Comparison of ENCODE assay signal across 8 cellular contexts in genomic region chr11:16946477-16947282, GRCh38.
DNase-seq lines count a peak whose midpoint lies in the region; ATAC-seq, FAIRE-seq and TF ChIP-seq lines count a peak whose summit lies in the region.

No MANE protein-coding gene starts in this region.

- no peaks in the 10 kb centered on the region for H3K4me1 ChIP-seq in right lobe of liver

- WGBS in right lobe of liver (ENCODE audit: insufficient coverage, low coverage, low lambda C conversion rate, missing lambda C conversion rate) = 49% methylated on average over 6 of the region's 6 CpGs

- intact Hi-C loops in right lobe of liver (cut with DNase I) = loop anchor here (5.0 to 10.0 kb wide), 2 partner anchors 116 to 118 kb away; no protein-coding TSS in a partner anchor

- H3K27me3 ChIP-seq in right lobe of liver = no peaks in the 10 kb centered on the region

- no peaks in the 10 kb centered on the region for H3K9me3 ChIP-seq in right lobe of liver

- FAIRE-seq in GM19239 (lab: Jason Lieb, UNC) = no peak

- peak; percentile 42 for ATAC-seq in HG03135 (IDR thresholded peaks at IDR 0.05; ENCODE audit: unreplicated experiment)
- ATAC-seq in right lobe of liver = no peak

- no peak overlapping the region for H3K27ac ChIP-seq in right lobe of liver

- DNase-seq in GM12865 (ENCODE audit: low read depth) (peak; percentile 73), GM20000 (ENCODE audit: low spot score) (peak; percentile 58), astrocyte of the hippocampus (ENCODE audit: low read depth, low spot score) (peak; percentile 73), GM19239 (ENCODE audit: insufficient read length, low spot score) (no peak), AG08395 (ENCODE audit: low spot score) (no peak), middle frontal gyrus (ENCODE audit: extremely low spot score, low spot score) (no peak), right lobe of liver (no peak)

- no peak for TF ChIP-seq CTCF in GM12865 (IDR thresholded peaks at IDR 0.05; ENCODE audit: insufficient read depth, low read depth, low read length, missing control alignments)
- no peak for TF ChIP-seq CTCF in GM20000 (IDR thresholded peaks at IDR 0.05; ENCODE audit: extremely low read depth, missing control alignments)
- TF ChIP-seq CTCF in right lobe of liver (IDR thresholded peaks at IDR 0.05) = no peak

- no peak for TF ChIP-seq POLR2A in right lobe of liver (IDR thresholded peaks at IDR 0.05)

- H3K36me3 ChIP-seq in right lobe of liver = no peaks in the 10 kb centered on the region

- H3K4me3 ChIP-seq in GM12865 (ENCODE audit: low read depth, low read length) = peak overlapping the region; percentile 2
- no peak overlapping the region for H3K4me3 ChIP-seq in right lobe of liver

Comparison
In these comparisons a context has a peak if more than half of its experiments do, and no peak if none do; other contexts are left out.
1. DNase-seq: peak in GM12865 (single experiment), GM20000 (single experiment) and astrocyte of the hippocampus (single experiment); none in GM19239 (single experiment), AG08395 (single experiment), middle frontal gyrus (single experiment) and right lobe of liver (0 of 3).